ENCODE assay signal across 1 cellular context in the genomic region with DNA sequence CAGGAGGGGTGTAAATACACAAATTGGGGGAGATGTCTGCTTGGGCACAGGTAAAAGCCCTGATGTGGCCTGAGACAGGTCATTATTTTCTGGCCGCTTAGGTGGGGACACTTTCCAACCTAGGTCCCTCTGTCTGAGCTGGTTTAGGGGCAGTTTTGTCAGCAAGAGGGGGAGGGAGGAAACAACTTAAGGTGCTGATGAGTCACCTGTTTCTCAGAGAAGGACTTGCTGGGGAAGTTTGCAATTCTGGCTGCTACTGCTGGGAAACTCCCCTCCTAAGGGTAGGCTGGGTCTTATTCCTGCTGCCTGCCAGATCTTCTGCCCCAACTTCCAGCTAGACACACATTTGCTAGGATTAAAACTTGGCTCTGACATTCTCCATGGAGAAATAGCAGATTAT.
TF ChIP-seq lines count a peak whose summit lies in the region.

No MANE protein-coding gene starts in this region.

TF ChIP-seq in H1, 55 proteins besides CTCF, POLR2A, EP300 and RAD21:
- no peak for TF ChIP-seq BACH1 (IDR thresholded peaks at IDR 0.05; ENCODE audit: low read length)
- no peak for TF ChIP-seq RBBP5 (IDR thresholded peaks at IDR 0.05; ENCODE audit: borderline replicate concordance, low read depth, low read length)
- no peak for TF ChIP-seq CREB1 (IDR thresholded peaks at IDR 0.05)
- TF ChIP-seq RFX5 (IDR thresholded peaks at IDR 0.05; ENCODE audit: borderline replicate concordance, low read depth, low read length): peak; percentile 67
- TF ChIP-seq JUND (IDR thresholded peaks at IDR 0.05; ENCODE audit: low read length): peak; percentile 64; the same call in 1 of the 2 replicates
- TF ChIP-seq SRF (IDR thresholded peaks at IDR 0.05; ENCODE audit: low read depth, low read length): no peak
- TF ChIP-seq SIN3A (conservative IDR thresholded peaks at IDR 0.05 in 1 of 2, IDR thresholded peaks at IDR 0.05 in 1 of 2; ENCODE audit: low read depth in 1 of 2, low read length in 2 of 2): no peak
- no peak for TF ChIP-seq POLR2AphosphoS5 (IDR thresholded peaks at IDR 0.05; ENCODE audit: low read depth, low read length)
